ENCODE assay signal across 15 cellular contexts in the genomic region with DNA sequence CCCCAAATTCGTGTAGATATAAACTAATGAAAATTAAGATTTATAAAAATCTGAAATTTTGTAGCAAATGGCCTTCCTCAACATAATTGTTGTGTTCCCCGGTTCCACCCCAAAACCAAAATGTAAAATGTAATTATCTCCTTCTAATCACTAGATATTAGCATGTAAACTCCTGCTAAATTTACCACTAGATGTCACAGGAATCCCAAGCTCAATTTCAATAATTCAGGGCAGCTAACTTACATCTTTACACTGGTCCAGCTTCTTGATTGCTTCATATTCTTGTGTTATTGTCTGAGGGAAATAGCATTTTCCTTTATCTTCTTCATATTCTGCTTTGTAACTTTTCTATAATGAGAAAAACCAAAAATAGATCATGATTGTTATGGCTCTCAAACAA.
"Had no signal": no experiment of that assay in that cellular context is flagged by ENCODE, and none has a peak within 500 bp of the region (broad histone marks: within the 10 kb centered on the region; RNA-seq: fewer than 3 reads in every experiment).

No MANE protein-coding gene starts in this region.

- H3K27ac ChIP-seq: cardiac muscle cell, colonic mucosa, esophagus squamous epithelium, parathyroid adenoma had no signal

- ATAC-seq: mucosa of descending colon; naive thymus-derived CD4-positive, alpha-beta T cell; stimulated activated memory B cell treated with anti-CD40 and anti-IgM and Interleukin-4, amounts not matched to agents 10 μg/mL and 1 μg/mL and 100 μg/mL, for 72 hours had no signal

- H3K9me3 ChIP-seq: colonic mucosa, esophagus squamous epithelium, mucosa of descending colon had no signal

- H3K27me3 Mint-ChIP-seq: stimulated activated memory B cell treated with anti-CD40 and anti-IgM and Interleukin-4, amounts not matched to agents 10 μg/mL and 1 μg/mL and 100 μg/mL, for 72 hours had no signal

- H3K27ac Mint-ChIP-seq: activated naive CD4-positive, alpha-beta T cell treated with anti-CD3 and anti-CD28 coated beads, Interleukin-2, amount 10 ng/mL, durations not matched to agents 7 days and 5 days; activated T-helper 2 cell treated with anti-CD3 and anti-CD28 coated beads, Interferon-gamma antibody, Interleukin-2, Interleukin-4, amounts not matched to agents 10 μg/mL and 5 μg/mL and 100 μg/mL, durations not matched to agents 14 hours and 24 hours and 36 hours; naive thymus-derived CD4-positive, alpha-beta T cell; stimulated activated memory B cell treated with anti-CD40 and anti-IgM and Interleukin-4, amounts not matched to agents 10 μg/mL and 1 μg/mL and 100 μg/mL, for 72 hours had no signal

- H3K36me3 Mint-ChIP-seq: activated naive CD4-positive, alpha-beta T cell treated with anti-CD3 and anti-CD28 coated beads, Interleukin-2, amount 10 ng/mL, durations not matched to agents 7 days and 5 days; stimulated activated memory B cell treated with anti-CD40 and anti-IgM and Interleukin-4, amounts not matched to agents 10 μg/mL and 1 μg/mL and 100 μg/mL, for 72 hours had no signal

- H3K4me1 Mint-ChIP-seq: activated naive CD4-positive, alpha-beta T cell treated with anti-CD3 and anti-CD28 coated beads, Interleukin-2, amount 10 ng/mL, durations not matched to agents 7 days and 5 days; stimulated activated memory B cell treated with anti-CD40 and anti-IgM and Interleukin-4, amounts not matched to agents 10 μg/mL and 1 μg/mL and 100 μg/mL, for 72 hours had no signal

- H3K79me2 ChIP-seq: parathyroid adenoma had no signal

- H3K4me3 Mint-ChIP-seq: activated naive CD4-positive, alpha-beta T cell treated with anti-CD3 and anti-CD28 coated beads, Interleukin-2, amount 10 ng/mL, durations not matched to agents 7 days and 5 days; naive thymus-derived CD4-positive, alpha-beta T cell; stimulated activated memory B cell treated with anti-CD40 and anti-IgM and Interleukin-4, amounts not matched to agents 10 μg/mL and 1 μg/mL and 100 μg/mL, for 72 hours had no signal

- H3K36me3 ChIP-seq: cardiac muscle cell, colonic mucosa, esophagus squamous epithelium had no signal

- H2AFZ ChIP-seq: parathyroid adenoma had no signal

- H3K27me3 ChIP-seq: cardiac muscle cell, colonic mucosa, esophagus squamous epithelium had no signal

- H3K4me1 ChIP-seq: colonic mucosa, esophagus squamous epithelium, parathyroid adenoma had no signal

- DNase-seq: activated CD4-positive, alpha-beta T cell treated with anti-CD3 and anti-CD28 coated beads, Interleukin-2, amount 50 U/mL, for 48 hours; activated naive CD4-positive, alpha-beta T cell treated with anti-CD3 and anti-CD28 coated beads, Interleukin-2, amount 10 ng/mL, durations not matched to agents 7 days and 5 days; colonic mucosa; esophagus squamous epithelium; islet precursor cell; mucosa of descending colon; naive thymus-derived CD4-positive, alpha-beta T cell; stimulated activated CD4-positive, alpha-beta T cell treated with anti-CD3 and anti-CD28 coated beads, Interleukin-2, amount 100 ng/mL, for 48 hours; T-helper 1 cell; T1000 had no signal

- H3K4me3 ChIP-seq: cardiac muscle cell, colonic mucosa, esophagus squamous epithelium, lung, mucosa of descending colon had no signal

- H3K9ac ChIP-seq: parathyroid adenoma had no signal

- H3K9me3 Mint-ChIP-seq: activated naive CD4-positive, alpha-beta T cell treated with anti-CD3 and anti-CD28 coated beads, Interleukin-2, amount 10 ng/mL, durations not matched to agents 7 days and 5 days; activated T-helper 2 cell treated with anti-CD3 and anti-CD28 coated beads, Interferon-gamma antibody, Interleukin-2, Interleukin-4, amounts not matched to agents 10 μg/mL and 5 μg/mL and 100 μg/mL, durations not matched to agents 14 hours and 24 hours and 36 hours; naive thymus-derived CD4-positive, alpha-beta T cell; stimulated activated memory B cell treated with anti-CD40 and anti-IgM and Interleukin-4, amounts not matched to agents 10 μg/mL and 1 μg/mL and 100 μg/mL, for 72 hours had no signal
